In the genomic region with DNA sequence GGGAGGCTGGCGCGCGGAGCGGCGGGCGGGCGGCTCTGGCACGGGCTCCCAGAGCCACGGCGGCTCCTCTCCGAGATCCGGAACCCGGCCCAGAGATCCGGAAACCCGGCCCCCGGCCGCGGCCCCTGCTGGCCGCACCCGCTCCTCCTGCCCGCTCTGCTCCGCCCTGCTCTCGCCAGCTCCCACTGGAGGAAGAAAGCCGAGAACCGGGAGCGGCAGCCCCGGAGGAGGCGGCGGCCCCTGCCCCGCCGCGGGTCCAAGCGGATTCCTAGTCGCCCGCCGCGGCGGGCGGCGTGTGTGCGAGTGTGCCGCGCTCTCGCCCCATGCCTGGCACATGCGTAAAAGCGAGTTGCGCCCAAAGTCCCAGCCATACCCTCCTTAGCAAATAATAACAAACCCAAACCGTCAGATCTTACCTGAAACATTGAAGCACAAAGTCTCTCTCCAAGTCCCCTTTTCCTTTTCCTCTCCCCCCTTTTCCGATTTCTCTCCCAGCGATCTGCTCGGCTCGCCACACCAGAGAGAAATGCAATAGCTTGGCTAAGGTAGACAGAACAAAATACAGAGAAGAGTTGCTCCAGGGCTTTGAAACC, we compare ENCODE assay signal across 8 cellular contexts.
DNase-seq lines count a peak whose midpoint lies in the region; ATAC-seq lines count a peak whose summit lies in the region.

No MANE protein-coding gene starts in this region.

- peaks cover 53% of the 10 kb centered on the region for H3K27me3 Mint-ChIP-seq in activated naive CD4-positive, alpha-beta T cell treated with anti-CD3 and anti-CD28 coated beads, Interleukin-2, amount 50 U/mL, for 24 hours
- H3K27me3 Mint-ChIP-seq in activated naive CD8-positive, alpha-beta T cell, result peaks cover 48% of the 10 kb centered on the region

- H2AFZ ChIP-seq in neuron (ENCODE audit: low read depth, low read length), result peak overlapping the region; percentile 76

- H3K4me1 Mint-ChIP-seq in activated naive CD4-positive, alpha-beta T cell treated with anti-CD3 and anti-CD28 coated beads, Interleukin-2, amount 50 U/mL, for 24 hours, result peaks cover 14% of the 10 kb centered on the region
- peaks cover 10% of the 10 kb centered on the region for H3K4me1 Mint-ChIP-seq in activated naive CD8-positive, alpha-beta T cell (ENCODE audit: low read depth)

- H3K9me3 Mint-ChIP-seq in activated naive CD4-positive, alpha-beta T cell treated with anti-CD3 and anti-CD28 coated beads, Interleukin-2, amount 50 U/mL, for 24 hours, result no peaks in the 10 kb centered on the region
- H3K9me3 Mint-ChIP-seq in activated naive CD8-positive, alpha-beta T cell (ENCODE audit: low read depth), result no peaks in the 10 kb centered on the region

- H3K4me3 Mint-ChIP-seq in activated naive CD4-positive, alpha-beta T cell treated with anti-CD3 and anti-CD28 coated beads, Interleukin-2, amount 50 U/mL, for 24 hours, result peak overlapping the region; percentile 70
- peak overlapping the region; percentile 90 for H3K4me3 Mint-ChIP-seq in activated naive CD8-positive, alpha-beta T cell

- peak overlapping the region; percentile 93 for H3K4me3 ChIP-seq in neuron (ENCODE audit: low read length)

- intact Hi-C loops in head of caudate nucleus (cut with DNase I), result loop anchor here (5.0 to 10.0 kb wide), 2 partner anchors 110 to 252 kb away; a partner anchor contains a TSS

- no peaks in the 10 kb centered on the region for H3K36me3 ChIP-seq in neuron (ENCODE audit: insufficient read depth, low read length)

- no peak for DNase-seq in activated naive CD4-positive, alpha-beta T cell treated with anti-CD3 and anti-CD28 coated beads, Interleukin-2, amount 50 U/mL, for 16 hours
- DNase-seq in NCI-H226 (peak; percentile 60), head of caudate nucleus (peak in 41 of 42 donors; percentile 42 to 91 (median 81))

- no peak overlapping the region for H3K27ac Mint-ChIP-seq in activated naive CD4-positive, alpha-beta T cell treated with anti-CD3 and anti-CD28 coated beads, Interleukin-2, amount 50 U/mL, for 24 hours
- H3K27ac Mint-ChIP-seq in activated naive CD8-positive, alpha-beta T cell, result no peak overlapping the region

- H3K4me1 ChIP-seq in neuron (ENCODE audit: insufficient read depth, low read length), result peaks cover 49% of the 10 kb centered on the region

- no peaks in the 10 kb centered on the region for H3K27me3 ChIP-seq in neuron (ENCODE audit: insufficient read depth, low read length)

- peak; percentile 63 for ATAC-seq in HG02763 (IDR thresholded peaks at IDR 0.05; ENCODE audit: unreplicated experiment)
- no peak for ATAC-seq in GM18517 (IDR thresholded peaks at IDR 0.05; ENCODE audit: unreplicated experiment)

- H3K9me3 ChIP-seq in neuron (ENCODE audit: low read length), result no peaks in the 10 kb centered on the region

- no peaks in the 10 kb centered on the region for H3K36me3 Mint-ChIP-seq in activated naive CD4-positive, alpha-beta T cell treated with anti-CD3 and anti-CD28 coated beads, Interleukin-2, amount 50 U/mL, for 24 hours
- H3K36me3 Mint-ChIP-seq in activated naive CD8-positive, alpha-beta T cell, result no peaks in the 10 kb centered on the region
